Comparison of ENCODE assay signal across 8 cellular contexts in genomic region chr17:3002538-3003301, GRCh38.
A peak's percentile ranks its signal among the peaks of the same experiment; 100 is the strongest.
DNase-seq lines count a peak whose midpoint lies in the region; ATAC-seq and TF ChIP-seq lines count a peak whose summit lies in the region.

No MANE protein-coding gene starts in this region.

- TF ChIP-seq CTCF in MCF 10A (IDR thresholded peaks at IDR 0.05; ENCODE audit: unreplicated experiment) (no peak), mammary epithelial cell (conservative IDR thresholded peaks at IDR 0.05 in 1 of 2, IDR thresholded peaks at IDR 0.05 in 1 of 2; ENCODE audit: extremely low read depth in 1 of 2, insufficient read depth in 1 of 2, low read depth in 1 of 2, low read length in 2 of 2) (no peak), RWPE1 (conservative IDR thresholded peaks at IDR 0.05; ENCODE audit: low read depth) (no peak), foreskin fibroblast (IDR thresholded peaks at IDR 0.05; ENCODE audit: low read depth, low read length) (no peak)

- 100% methylated on average over 13 of the region's 14 CpGs for WGBS in mammary epithelial cell (ENCODE audit: low coverage, missing lambda C conversion rate)

- H3K27me3 Mint-ChIP-seq in MCF 10A (ENCODE audit: insufficient read depth, unreplicated experiment), result no peaks in the 10 kb centered on the region

- H3K27ac Mint-ChIP-seq in MCF 10A (ENCODE audit: low read depth, unreplicated experiment), result peak overlapping the region; percentile 54

- no peak for DNase-seq in MCF 10A (ENCODE audit: unreplicated experiment)
- no peak for DNase-seq in mammary epithelial cell
- no peak for DNase-seq in RWPE1 (ENCODE audit: low spot score)
- DNase-seq in foreskin fibroblast, result no peak
- DNase-seq in DMS79 (lab: John Stamatoyannopoulos, UW), result no peak
- DNase-seq in NCI-H146 (lab: John Stamatoyannopoulos, UW), result no peak

- POLR2A ChIA-PET in MCF 10A (lab: Yijun Ruan, JAX), result interaction anchor here (0.6 kb wide), 1 partner anchor 53 kb away, joined by 3 read pairs; no protein-coding TSS in a partner anchor
- POLR2A ChIA-PET in RWPE1 (lab: Yijun Ruan, JAX; ENCODE audit: low non-redundant PET), result interaction anchor here (0.6 kb wide), 1 partner anchor 17 kb away, joined by 3 read pairs; no protein-coding TSS in a partner anchor

- in situ Hi-C loops in mammary epithelial cell (cut with MboI; ENCODE audit: low sequenced_read_pairs in 2 of 2), result loop anchor here in 1 of 2 donors (25.0 kb wide), 1 partner anchor 165 kb away; no protein-coding TSS in a partner anchor

- peak; percentile 58 for ATAC-seq in HG02943 (IDR thresholded peaks at IDR 0.05; ENCODE audit: low read depth, unreplicated experiment)

- no peaks in the 10 kb centered on the region for H3K27me3 ChIP-seq in mammary epithelial cell (ENCODE audit: insufficient read depth, low read length)
- no peaks in the 10 kb centered on the region for H3K27me3 ChIP-seq in mucosa of rectum (ENCODE audit: control insufficient read depth in 2 of 2, insufficient read depth in 2 of 2, low read length in 2 of 2)

- H2AFZ ChIP-seq in mammary epithelial cell (ENCODE audit: low read depth, low read length), result no peak overlapping the region

- CTCF ChIA-PET in MCF 10A (lab: Yijun Ruan, JAX) (interaction anchor here (0.6 to 1.1 kb wide), 4 partner anchors 9 to 174 kb away, joined by 4 to 7 read pairs (median 4); no protein-coding TSS in a partner anchor), mammary epithelial cell (lab: Charles Lee; ENCODE audit: low non-redundant PET) (interaction anchor here (0.6 kb wide), 1 partner anchor 520 kb away, joined by 4 read pairs; no protein-coding TSS in a partner anchor), RWPE1 (lab: Yijun Ruan, JAX) (no interaction called here)

- H3K4me3 ChIP-seq in mammary epithelial cell (replicated peaks in 1 of 3; ENCODE audit: insufficient read depth in 1 of 3, low read depth in 2 of 3, low read length in 3 of 3) (no peak overlapping the region), mucosa of rectum (ENCODE audit: low read length in 2 of 2) (peak overlapping the region in 1 of 2 donors; percentile 48), foreskin fibroblast (ENCODE audit: low read depth in 1 of 2, low read length in 2 of 2) (no peak overlapping the region)

- peaks cover 5% of the 10 kb centered on the region for H3K79me2 ChIP-seq in mammary epithelial cell (ENCODE audit: insufficient read depth, low read length)

- no peak overlapping the region for H3K9ac ChIP-seq in mammary epithelial cell (ENCODE audit: insufficient read depth, low read length)
- no peak overlapping the region for H3K9ac ChIP-seq in mucosa of rectum (ENCODE audit: low read depth in 1 of 2, low read length in 2 of 2)

- H3K27ac ChIP-seq in mammary epithelial cell (ENCODE audit: insufficient read depth, low read depth, low read length) (no peak overlapping the region), RWPE1 (peak overlapping the region; percentile 90), mucosa of rectum (ENCODE audit: low read depth in 2 of 2, low read length in 2 of 2) (peak overlapping the region; percentile 82 to 88)

- H3K36me3 ChIP-seq in mammary epithelial cell (ENCODE audit: insufficient read depth, low read length) (peaks cover 5% of the 10 kb centered on the region), mucosa of rectum (ENCODE audit: control insufficient read depth in 2 of 2, insufficient read depth in 2 of 2, low read length in 2 of 2) (peaks cover 19 to 26% of the 10 kb centered on the region in 2 donors)

- H3K4me1 Mint-ChIP-seq in MCF 10A (ENCODE audit: insufficient read depth, unreplicated experiment), result peaks cover 18% of the 10 kb centered on the region

- H4K20me1 ChIP-seq in mammary epithelial cell (ENCODE audit: insufficient read depth, low read length), result no peaks in the 10 kb centered on the region

- H3K4me3 Mint-ChIP-seq in MCF 10A (ENCODE audit: unreplicated experiment), result no peak overlapping the region

- intact Hi-C loops in MCF 10A (cut with micrococcal nuclease), result no loop called here
- intact Hi-C loops in mammary epithelial cell (cut with micrococcal nuclease), result no loop called here

- H3K4me1 ChIP-seq in mammary epithelial cell (ENCODE audit: insufficient read depth, low read length) (peaks cover 16% of the 10 kb centered on the region), mucosa of rectum (ENCODE audit: control insufficient read depth in 2 of 2, insufficient read depth in 2 of 2, low read length in 2 of 2) (peaks cover 17 to 24% of the 10 kb centered on the region in 2 donors)

- dilution Hi-C loops in mammary epithelial cell (cut with HindIII; ENCODE audit: low sequenced_read_pairs), result no loop called here

- H3K9me3 ChIP-seq in mammary epithelial cell (replicated peaks; ENCODE audit: insufficient read depth, low read length), result no peaks in the 10 kb centered on the region
- H3K9me3 ChIP-seq in mucosa of rectum (ENCODE audit: control insufficient read depth in 2 of 2, low read length in 2 of 2), result no peaks in the 10 kb centered on the region

- no peak overlapping the region for H3K4me2 ChIP-seq in mammary epithelial cell (ENCODE audit: insufficient read depth, low read depth, low read length)

- H3K9me3 Mint-ChIP-seq in MCF 10A (ENCODE audit: unreplicated experiment), result no peaks in the 10 kb centered on the region

- peaks cover 27% of the 10 kb centered on the region for H3K36me3 Mint-ChIP-seq in MCF 10A (ENCODE audit: insufficient read depth, unreplicated experiment)

- BruUV-seq in MCF 10A (replicated peaks; lab: Mats Ljungman, UMichigan) (no TSS peak), mammary epithelial cell (replicated peaks; lab: Mats Ljungman, UMichigan) (no TSS peak)
